In the genomic region with DNA sequence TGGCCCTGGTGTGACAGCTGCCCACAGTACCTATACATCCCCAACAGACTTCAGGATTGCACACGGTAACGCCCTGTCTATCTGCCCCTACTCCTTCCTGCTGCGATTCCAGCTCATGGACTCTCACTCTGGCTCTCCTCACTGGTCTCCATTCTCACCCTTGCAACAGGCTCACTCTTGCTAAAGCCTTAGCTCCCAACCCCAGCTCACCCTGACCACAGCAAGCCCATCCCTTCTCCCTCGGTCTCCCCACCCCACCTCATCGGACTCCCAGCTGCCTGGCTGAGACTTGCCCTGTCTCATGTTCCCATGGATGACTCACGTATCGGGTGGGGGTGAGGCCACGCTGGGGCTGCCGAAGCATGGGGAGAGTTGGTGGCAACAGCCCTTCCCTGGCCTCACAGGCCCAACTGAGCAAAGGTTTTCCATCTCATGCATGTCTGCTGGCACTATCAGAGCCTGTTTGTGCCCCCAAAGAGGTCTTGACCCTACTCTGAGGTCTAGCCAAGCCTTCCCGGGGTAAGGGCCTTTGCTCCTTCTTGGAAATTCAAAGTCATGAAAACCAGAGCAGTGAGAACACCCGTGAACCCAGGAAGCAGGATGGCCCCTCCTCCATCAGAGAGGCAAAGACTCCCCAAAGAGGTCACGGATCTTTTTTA, we compare ENCODE assay signal across 8 cellular contexts. TPM values are rescaled to one million over a fixed set of nuclear protein-coding genes. Genes with fewer than 3 reads are reported as not detected.
A peak's percentile ranks its signal among the peaks of the same experiment; 100 is the strongest.
DNase-seq lines count a peak whose midpoint lies in the region; ATAC-seq and TF ChIP-seq lines count a peak whose summit lies in the region.

No MANE protein-coding gene starts in this region.

- no peak overlapping the region for H3K4me2 ChIP-seq in Karpas-422 (ENCODE audit: low read depth, low read length, poor library complexity, severe bottlenecking)

- DNase-seq in GM04503 (ENCODE audit: low read depth) (peak; percentile 91), adipocyte (ENCODE audit: low read depth) (peak; percentile 98), right atrium auricular region (ENCODE audit: low spot score) (peak; percentile 95), cerebellar nuclear complex (lab: John Stamatoyannopoulos, UW) (no peak), Karpas-422 (no peak)

- H3K4me1 ChIP-seq in adipocyte (ENCODE audit: control insufficient read depth, insufficient read depth, low read length) (peaks cover 80% of the 10 kb centered on the region), right atrium auricular region (peaks cover 0 to 60% of the 10 kb centered on the region in 2 donors), Karpas-422 (ENCODE audit: low read length) (peaks cover 28% of the 10 kb centered on the region)

- H3K36me3 ChIP-seq in adipocyte (ENCODE audit: control insufficient read depth, insufficient read depth, low read length, severe bottlenecking) (peaks cover 24% of the 10 kb centered on the region), right atrium auricular region (peaks cover 20% of the 10 kb centered on the region), Karpas-422 (ENCODE audit: insufficient read depth, low read length) (no peaks in the 10 kb centered on the region)

- TF ChIP-seq CTCF in right atrium auricular region (IDR thresholded peaks at IDR 0.05): no peak

- H3K27ac ChIP-seq in right atrium auricular region (peak overlapping the region; percentile 73 to 81), skin epidermis (peak overlapping the region in 20 of 21 experiments; percentile 47 to 97 (median 84)), Karpas-422 (ENCODE audit: low read length) (no peak overlapping the region)

- H2AFZ ChIP-seq in Karpas-422 (ENCODE audit: low read length): no peak overlapping the region

- H3K27me3 ChIP-seq in adipocyte (replicated peaks; ENCODE audit: control insufficient read depth, insufficient read depth, low read length) (no peaks in the 10 kb centered on the region), right atrium auricular region (no peaks in the 10 kb centered on the region), Karpas-422 (ENCODE audit: low read length) (no peaks in the 10 kb centered on the region)

- H3K9ac ChIP-seq in adipocyte (ENCODE audit: low read length): peak overlapping the region; percentile 99
- H3K9ac ChIP-seq in Karpas-422 (ENCODE audit: low read length): no peak overlapping the region

- H3K4me3 ChIP-seq in adipocyte (ENCODE audit: low read length) (peak overlapping the region; percentile 62), right atrium auricular region (no peak overlapping the region), skin epidermis (no peak overlapping the region), Karpas-422 (ENCODE audit: low read length) (no peak overlapping the region)

- no peaks in the 10 kb centered on the region for H3K9me2 ChIP-seq in Karpas-422 (replicated peaks; ENCODE audit: insufficient read depth, low read length)

- H3K9me3 ChIP-seq in adipocyte (ENCODE audit: control insufficient read depth, low read length) (no peaks in the 10 kb centered on the region), right atrium auricular region (no peaks in the 10 kb centered on the region), Karpas-422 (ENCODE audit: low read length) (no peaks in the 10 kb centered on the region)

- no peaks in the 10 kb centered on the region for H3K79me2 ChIP-seq in Karpas-422 (ENCODE audit: low read length)

- no peaks in the 10 kb centered on the region for H4K20me1 ChIP-seq in Karpas-422 (ENCODE audit: insufficient read depth, low read depth, low read length)

- ATAC-seq in HG03432 (IDR thresholded peaks at IDR 0.05; ENCODE audit: unreplicated experiment) (no peak), GM21619 (IDR thresholded peaks at IDR 0.05; ENCODE audit: unreplicated experiment) (no peak)

RNA-seq across cellular contexts. Expression of a gene that starts 7.1 kb away (rescaled TPM):
- 10 to 100 TPM; 29.5 to 31.9 TPM for total RNA-seq in right atrium auricular region
- not detected in 2 replicates for total RNA-seq in Karpas-422 (2014; rRNA removed; shearing (Covaris generic); ENCODE audit: low replicate concordance)

RNA-seq across cellular contexts. Expression of a gene that starts 40.4 kb away (rescaled TPM):
- total RNA-seq in right atrium auricular region: 100 to 1,000 TPM in 1 of 2 donors, 10 to 100 TPM in 1; 17.5 to 177 TPM
- total RNA-seq in Karpas-422 (2014; rRNA removed; shearing (Covaris generic); ENCODE audit: low replicate concordance): 333 and 375 TPM in 2 replicates

RNA-seq across cellular contexts. Expression of a gene that starts 45.0 kb away (rescaled TPM):
- total RNA-seq in right atrium auricular region: 100 to 1,000 TPM; 138 to 719 TPM
- 39.8 and 51.8 TPM in 2 replicates for total RNA-seq in Karpas-422 (2014; rRNA removed; shearing (Covaris generic); ENCODE audit: low replicate concordance)

Comparison
In these comparisons a context has a peak if more than half of its experiments do, and no peak if none do; other contexts are left out.
1. DNase-seq: peak in GM04503 (single experiment), adipocyte (single experiment) and right atrium auricular region (single experiment); none in cerebellar nuclear complex (0 of 2) and Karpas-422 (single experiment).
2. RNA of a gene that starts 7.1 kb away (total RNA-seq): 29.5 to 31.9 TPM in right atrium auricular region; not detected in Karpas-422; every median in the first group is over 10 times any median in the second.